ENCODE assay signal across 26 cellular contexts in genomic region chr19:24069907-24070657, GRCh38. TPM values are rescaled to one million over a fixed set of nuclear protein-coding genes. Genes with fewer than 3 reads are reported as not detected.
DNase-seq lines count a peak whose midpoint lies in the region; ATAC-seq and TF ChIP-seq lines count a peak whose summit lies in the region.
"Had no signal": no experiment of that assay in that cellular context is flagged by ENCODE, and none has a peak within 500 bp of the region (broad histone marks: within the 10 kb centered on the region; RNA-seq: fewer than 3 reads in every experiment).

No MANE protein-coding gene starts in this region.

- peaks cover 2% of the 10 kb centered on the region for H3K9me3 Mint-ChIP-seq in activated CD4-positive, alpha-beta T cell treated with anti-CD3 and anti-CD28 coated beads for 36 hours (ENCODE audit: low read depth)
- H3K9me3 Mint-ChIP-seq in naive thymus-derived CD4-positive, alpha-beta T cell = peaks cover 0 to 34% (median 0%) of the 10 kb centered on the region in 11 donors

- no peak overlapping the region for H4K91ac ChIP-seq in IMR-90 (ENCODE audit: insufficient read depth, low read depth, low read length)

- no peak overlapping the region for H3K23ac ChIP-seq in IMR-90 (ENCODE audit: low read depth, low read length)

- H3K27me3 ChIP-seq in IMR-90 (ENCODE audit: control insufficient read depth, insufficient read depth, low read length) = no peaks in the 10 kb centered on the region
- no peaks in the 10 kb centered on the region for H3K27me3 ChIP-seq in brain microvascular endothelial cell (replicated peaks)
- H3K27me3 ChIP-seq in naive thymus-derived CD4-positive, alpha-beta T cell (ENCODE audit: control insufficient read depth in 2 of 2, insufficient read depth in 2 of 2, low read length in 2 of 2) = no peaks in the 10 kb centered on the region
- H3K27me3 ChIP-seq: esophagus muscularis mucosa, gastroesophageal sphincter, neutrophil had no signal

- DNase-seq in activated CD4-positive, alpha-beta T cell treated with anti-CD3 and anti-CD28 coated beads for 36 hours = no peak
- DNase-seq in activated CD4-positive, alpha-beta T cell treated with anti-CD3 and anti-CD28 coated beads, Interleukin-2, amount 50 U/mL, for 48 hours = no peak
- DNase-seq in IMR-90 (peak; percentile 47), brain microvascular endothelial cell (peak; percentile 13), sciatic nerve (ENCODE audit: low spot score) (peak; percentile 14), NCI-H1092 treated with DMSO at 0.1 percent for 48 hours (lab: John Stamatoyannopoulos, UW) (no peak), HK-2 (ENCODE audit: unreplicated experiment) (no peak)
- DNase-seq in naive thymus-derived CD4-positive, alpha-beta T cell = no peak
- DNase-seq: activated CD4-positive, alpha-beta T cell treated with anti-CD3 and anti-CD28 coated beads for 4 hours; activated CD8-positive, alpha-beta memory T cell treated with anti-CD3 and anti-CD28 coated beads for 24 hours; activated T-cell treated with anti-CD3 and anti-CD28 coated beads, Interleukin-2, amount 50 U/mL, for 1 hour; CD4-positive, CD25-positive, alpha-beta regulatory T cell; effector memory CD4-positive, alpha-beta T cell; H7; hippocampal formation; immature natural killer cell; KG1; Right ventricle myocardium superior; stimulated activated CD4-positive, alpha-beta T cell treated with anti-CD3 and anti-CD28 coated beads, Interleukin-15, amount 100 ng/mL, for 24 hours; stimulated activated naive CD8-positive, alpha-beta T cell treated with anti-CD3 and anti-CD28 coated beads, Interleukin-15, Interleukin-2, amounts not matched to agents 100 U/mL and 50 U/mL, for 24 hours had no signal

- H3K27ac ChIP-seq in IMR-90 (ENCODE audit: insufficient read depth, low read length) = no peak overlapping the region
- no peak overlapping the region for H3K27ac ChIP-seq in brain microvascular endothelial cell
- H3K27ac ChIP-seq in naive thymus-derived CD4-positive, alpha-beta T cell (ENCODE audit: low read depth, low read length) = no peak overlapping the region
- H3K27ac ChIP-seq: coronary artery, esophagus muscularis mucosa, gastroesophageal sphincter, neutrophil, prostate gland, thoracic aorta had no signal

- POLR2A ChIA-PET in activated CD4-positive, alpha-beta T cell treated with anti-CD3 and anti-CD28 coated beads for 36 hours (lab: Charles Lee) = no interaction called here
- POLR2A ChIA-PET in IMR-90 (lab: Charles Lee; ENCODE audit: unreplicated experiment) = no interaction called here
- POLR2A ChIA-PET in naive thymus-derived CD4-positive, alpha-beta T cell (lab: Charles Lee) = interaction anchor here (0.7 kb wide), 1 partner anchor 333 kb away, joined by 3 read pairs; no protein-coding TSS in a partner anchor

- H3K9me3 ChIP-seq in IMR-90 (ENCODE audit: control insufficient read depth, insufficient read depth, low read length) = no peaks in the 10 kb centered on the region
- H3K9me3 ChIP-seq in naive thymus-derived CD4-positive, alpha-beta T cell (ENCODE audit: control insufficient read depth in 2 of 3, low read length in 3 of 3) = no peaks in the 10 kb centered on the region
- H3K9me3 ChIP-seq: esophagus muscularis mucosa, gastroesophageal sphincter, neutrophil, prostate gland, thoracic aorta had no signal

- no peak overlapping the region for H3K18ac ChIP-seq in IMR-90 (ENCODE audit: low read depth, low read length)

- CTCF ChIA-PET in activated CD4-positive, alpha-beta T cell treated with anti-CD3 and anti-CD28 coated beads for 36 hours (lab: Charles Lee) = no interaction called here
- CTCF ChIA-PET in IMR-90 (lab: Yijun Ruan, JAX) = no interaction called here
- CTCF ChIA-PET in naive thymus-derived CD4-positive, alpha-beta T cell (lab: Charles Lee) = no interaction called here

- intact Hi-C loops in activated CD4-positive, alpha-beta T cell treated with anti-CD3 and anti-CD28 coated beads for 36 hours (cut with DNase I, micrococcal nuclease) = no loop called here
- intact Hi-C loops in IMR-90 (cut with micrococcal nuclease) = no loop called here
- intact Hi-C loops in sciatic nerve (cut with DNase I) = no loop called here
- intact Hi-C loops in naive thymus-derived CD4-positive, alpha-beta T cell (cut with micrococcal nuclease) = no loop called here

- no peak overlapping the region for H2BK20ac ChIP-seq in IMR-90 (ENCODE audit: low read depth, low read length)

- peaks cover 4% of the 10 kb centered on the region for H3K4me1 Mint-ChIP-seq in activated CD4-positive, alpha-beta T cell treated with anti-CD3 and anti-CD28 coated beads for 36 hours
- H3K4me1 Mint-ChIP-seq in naive thymus-derived CD4-positive, alpha-beta T cell = peaks cover 0 to 9% (median 0%) of the 10 kb centered on the region in 7 donors

- no peak overlapping the region for H3K4ac ChIP-seq in IMR-90 (ENCODE audit: low read depth, low read length)

- in situ Hi-C loops in IMR-90 (cut with MboI; ENCODE audit: low sequenced_read_pairs) = no loop called here
- in situ Hi-C loops in brain microvascular endothelial cell (cut with HindIII; ENCODE audit: low pct_ligation_motif_present, low sequenced_read_pairs) = no loop called here

- H3K9me1 ChIP-seq in IMR-90 (ENCODE audit: insufficient read depth, low read length) = peaks cover 12% of the 10 kb centered on the region; the same call in 1 of the 2 replicates

- H3K14ac ChIP-seq in IMR-90 (replicated peaks; ENCODE audit: low read depth, low read length) = no peak overlapping the region

- H2AK5ac ChIP-seq in IMR-90 (ENCODE audit: low read depth, low read length) = no peak overlapping the region

- peaks cover 50% of the 10 kb centered on the region for H3K36me3 Mint-ChIP-seq in activated CD4-positive, alpha-beta T cell treated with anti-CD3 and anti-CD28 coated beads for 36 hours (ENCODE audit: low read depth)
- peaks cover 14 to 63% (median 51%) of the 10 kb centered on the region in 5 donors for H3K36me3 Mint-ChIP-seq in naive thymus-derived CD4-positive, alpha-beta T cell

- no peak overlapping the region for H3K4me3 Mint-ChIP-seq in activated CD4-positive, alpha-beta T cell treated with anti-CD3 and anti-CD28 coated beads for 36 hours
- no peak overlapping the region for H3K4me3 Mint-ChIP-seq in naive thymus-derived CD4-positive, alpha-beta T cell
- H3K4me3 Mint-ChIP-seq: CD4-positive, CD25-positive, alpha-beta regulatory T cell; immature natural killer cell had no signal

- H2BK120ac ChIP-seq in IMR-90 (ENCODE audit: low read depth, low read length) = no peak overlapping the region

- WGBS in IMR-90 (ENCODE audit: extremely low coverage in 2 of 2, insufficient read length in 1 of 2), 2 experiments = 100% methylated on average over 1 of the region's 3 CpGs; no CpG with 5 or more reads in 1 of the 2 experiments

- H3K4me3 ChIP-seq in IMR-90 (ENCODE audit: insufficient read depth, low read depth, low read length) (no peak overlapping the region), brain microvascular endothelial cell (ENCODE audit: low read depth, low read length) (no peak overlapping the region)
- H3K4me3 ChIP-seq in naive thymus-derived CD4-positive, alpha-beta T cell (ENCODE audit: low read length) = no peak overlapping the region
- H3K4me3 ChIP-seq: coronary artery, esophagus muscularis mucosa, gastroesophageal sphincter, prostate gland, thoracic aorta had no signal

- no peak overlapping the region for H3K56ac ChIP-seq in IMR-90 (ENCODE audit: extremely low read depth, insufficient read depth, low read length)

- H3K27ac Mint-ChIP-seq in activated CD4-positive, alpha-beta T cell treated with anti-CD3 and anti-CD28 coated beads for 36 hours = no peak overlapping the region
- H3K27ac Mint-ChIP-seq in naive thymus-derived CD4-positive, alpha-beta T cell = no peak overlapping the region
- H3K27ac Mint-ChIP-seq: immature natural killer cell had no signal

- TF ChIP-seq POLR2A in IMR-90 (IDR thresholded peaks at IDR 0.05; ENCODE audit: low read depth, low read length) = no peak

- dilution Hi-C loops in IMR-90 (cut with HindIII; ENCODE audit: low sequenced_read_pairs, unreplicated experiment) = no loop called here

- H3K9ac ChIP-seq in IMR-90 (ENCODE audit: low read depth, low read length) = no peak overlapping the region

- ATAC-seq in activated CD4-positive, alpha-beta T cell treated with anti-CD3 and anti-CD28 coated beads for 36 hours = peak; percentile 31
- ATAC-seq in IMR-90 (ENCODE audit: low read depth) = peak; percentile 68
- ATAC-seq in sciatic nerve = no peak
- no peak for ATAC-seq in naive thymus-derived CD4-positive, alpha-beta T cell
- ATAC-seq: gastroesophageal sphincter; stimulated activated naive CD8-positive, alpha-beta T cell treated with anti-CD3 and anti-CD28 coated beads, Interleukin-15, Interleukin-2, amounts not matched to agents 100 U/mL and 50 U/mL, for 24 hours had no signal

- TF ChIP-seq CTCF in IMR-90 (conservative IDR thresholded peaks at IDR 0.05; ENCODE audit: low read depth, low read length) (no peak), brain microvascular endothelial cell (IDR thresholded peaks at IDR 0.05; ENCODE audit: low read depth, low read length, missing control alignments) (no peak)

- no peak overlapping the region for H4K5ac ChIP-seq in IMR-90 (ENCODE audit: low read depth, low read length)

- H4K20me1 ChIP-seq in IMR-90 (ENCODE audit: insufficient read depth, low read length) = no peaks in the 10 kb centered on the region

- H3K79me1 ChIP-seq in IMR-90 (ENCODE audit: low read depth in 1 of 2, low read length in 2 of 2) = peaks cover 18 to 21% of the 10 kb centered on the region in 2 experiments

- H3K27me3 Mint-ChIP-seq in activated CD4-positive, alpha-beta T cell treated with anti-CD3 and anti-CD28 coated beads for 36 hours = no peaks in the 10 kb centered on the region
- H3K27me3 Mint-ChIP-seq in naive thymus-derived CD4-positive, alpha-beta T cell = no peaks in the 10 kb centered on the region
- H3K27me3 Mint-ChIP-seq: CD4-positive, CD25-positive, alpha-beta regulatory T cell had no signal

- H2BK5ac ChIP-seq in IMR-90 (ENCODE audit: low read depth, low read length, poor library complexity, severe bottlenecking) = no peak overlapping the region

- peaks cover 37% of the 10 kb centered on the region for H3K36me3 ChIP-seq in IMR-90 (ENCODE audit: control insufficient read depth, insufficient read depth, low read length)
- peaks cover 5% of the 10 kb centered on the region for H3K36me3 ChIP-seq in brain microvascular endothelial cell (replicated peaks)
- peaks cover 0 to 16% (median 0%) of the 10 kb centered on the region in 3 experiments for H3K36me3 ChIP-seq in naive thymus-derived CD4-positive, alpha-beta T cell (ENCODE audit: control insufficient read depth in 2 of 3, insufficient read depth in 3 of 3, low read length in 3 of 3)
- H3K36me3 ChIP-seq: prostate gland had no signal

- no peak overlapping the region for H2BK15ac ChIP-seq in IMR-90 (ENCODE audit: low read depth, low read length)

- no peak overlapping the region for H2AFZ ChIP-seq in IMR-90 (replicated peaks; ENCODE audit: low read length, poor library complexity)

- TF ChIP-seq RAD21 in IMR-90 (IDR thresholded peaks at IDR 0.05; ENCODE audit: low read length) = no peak

- BruUV-seq in IMR-90 (replicated peaks; lab: Mats Ljungman, UMichigan) = no TSS peak

- no peaks in the 10 kb centered on the region for H3K4me1 ChIP-seq in IMR-90 (ENCODE audit: control insufficient read depth, insufficient read depth, low read length)
- no peaks in the 10 kb centered on the region for H3K4me1 ChIP-seq in naive thymus-derived CD4-positive, alpha-beta T cell (ENCODE audit: control insufficient read depth in 2 of 2, insufficient read depth in 2 of 2, low read length in 2 of 2)
- H3K4me1 ChIP-seq: esophagus muscularis mucosa, gastroesophageal sphincter, prostate gland had no signal

- H4K8ac ChIP-seq in IMR-90 (ENCODE audit: low read depth in 2 of 2, low read length in 2 of 2) = no peak overlapping the region

- no peak overlapping the region for H3K4me2 ChIP-seq in IMR-90 (ENCODE audit: low read depth, low read length)

- no peak overlapping the region for H2AK9ac ChIP-seq in IMR-90 (replicated peaks; ENCODE audit: low read depth, low read length, poor library complexity)

RNA-seq across cellular contexts. Expression of gene ZNF254, which starts 16.9 kb away (rescaled TPM):
- 1 to 10 TPM; 8.8 to 9.6 TPM for total RNA-seq in activated CD4-positive, alpha-beta T cell treated with anti-CD3 and anti-CD28 coated beads for 36 hours
- total RNA-seq in IMR-90 (2012; rRNA removed) (8.8 and 15.0 TPM in 2 replicates), sciatic nerve (22.2 TPM)
- polyA plus RNA-seq in IMR-90 (2012; rRNA removed) = 2.7 and 4.4 TPM in 2 replicates
- 1.3 and 3.0 TPM in 2 replicates for polyA plus RNA-seq in IMR-90 (2012; cell fraction: cytosol; rRNA removed)
- 3.4 and 6.9 TPM in 2 replicates for polyA plus RNA-seq in IMR-90 (2012; cell fraction: nucleus; rRNA removed; ENCODE audit: low replicate concordance)
- 10 to 100 TPM; 10.8 to 17.1 (median 15.5) TPM for total RNA-seq in naive thymus-derived CD4-positive, alpha-beta T cell
- 1 to 10 TPM; 4.1 to 5.8 TPM for polyA plus RNA-seq in naive thymus-derived CD4-positive, alpha-beta T cell

Comparison
In these comparisons a context has a peak if more than half of its experiments do, and no peak if none do; other contexts are left out.
1. ATAC-seq: peak in activated CD4-positive, alpha-beta T cell treated with anti-CD3 and anti-CD28 coated beads for 36 hours (single experiment) and IMR-90 (single experiment); none in sciatic nerve (single experiment) and naive thymus-derived CD4-positive, alpha-beta T cell (single experiment).
2. DNase-seq: peak in IMR-90 (single experiment), brain microvascular endothelial cell (single experiment) and sciatic nerve (single experiment); none in activated CD4-positive, alpha-beta T cell treated with anti-CD3 and anti-CD28 coated beads for 36 hours (single experiment), activated CD4-positive, alpha-beta T cell treated with anti-CD3 and anti-CD28 coated beads, Interleukin-2, amount 50 U/mL, for 48 hours (0 of 2), NCI-H1092 treated with DMSO at 0.1 percent for 48 hours (single experiment), HK-2 (single experiment) and naive thymus-derived CD4-positive, alpha-beta T cell (0 of 9).